Comparison of ENCODE assay signal across 1 cellular context in genomic region chr16:29812754-29813643, GRCh38.
TF ChIP-seq lines count a peak whose summit lies in the region.

No MANE protein-coding gene starts in this region.

TF ChIP-seq in IMR-90, 13 proteins besides CTCF, POLR2A, EP300 and RAD21:
- no peak for TF ChIP-seq ELK1 (IDR thresholded peaks at IDR 0.05; ENCODE audit: borderline replicate concordance, low read depth, low read length)
- no peak for TF ChIP-seq SMC3 (IDR thresholded peaks at IDR 0.05; ENCODE audit: low read depth, low read length)
- no peak for TF ChIP-seq MAZ (IDR thresholded peaks at IDR 0.05; ENCODE audit: borderline replicate concordance, low read depth, low read length)
- TF ChIP-seq CHD1 (IDR thresholded peaks at IDR 0.05; ENCODE audit: low read depth, low read length): no peak
- no peak for TF ChIP-seq RFX5 (IDR thresholded peaks at IDR 0.05; ENCODE audit: low read depth, low read length)
- TF ChIP-seq MXI1 (IDR thresholded peaks at IDR 0.05; ENCODE audit: borderline replicate concordance, low read depth, low read length): no peak
- TF ChIP-seq FOS (IDR thresholded peaks at IDR 0.05; ENCODE audit: low read depth, low read length): no peak
- no peak for TF ChIP-seq RCOR1 (IDR thresholded peaks at IDR 0.05; ENCODE audit: insufficient replicate concordance, low read length)
- TF ChIP-seq BHLHE40 (IDR thresholded peaks at IDR 0.05; ENCODE audit: low read depth, low read length): no peak
- TF ChIP-seq USF2 (IDR thresholded peaks at IDR 0.05; ENCODE audit: low read depth, low read length): no peak
- no peak for TF ChIP-seq NFE2L2 (IDR thresholded peaks at IDR 0.05; ENCODE audit: low read depth, low read length)
- TF ChIP-seq CEBPB (IDR thresholded peaks at IDR 0.05; ENCODE audit: low read depth, low read length): no peak
- no peak for TF ChIP-seq MAFK (IDR thresholded peaks at IDR 0.05; ENCODE audit: low read depth, low read length)
